ENCODE assay signal across 36 cellular contexts in the genomic region with DNA sequence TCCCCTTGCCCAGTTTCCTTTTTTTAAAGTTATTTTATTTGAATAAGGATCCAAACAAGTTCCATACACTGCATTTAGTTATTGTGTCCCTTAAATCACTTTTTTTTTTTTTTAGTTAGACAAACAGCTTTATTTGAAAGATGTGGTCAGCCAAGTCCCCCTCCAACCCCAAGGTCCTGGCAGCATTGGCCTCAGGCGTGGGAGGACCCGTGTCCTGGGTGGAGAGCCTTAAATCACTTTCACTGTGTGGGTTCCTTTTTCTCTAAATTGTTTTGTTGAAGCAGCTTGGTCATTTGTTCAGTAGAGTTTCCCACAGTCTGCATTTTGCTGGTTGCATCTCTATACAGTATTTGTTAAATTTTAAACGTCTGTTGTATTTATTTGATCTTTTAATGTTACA. TPM values are rescaled to one million over a fixed set of nuclear protein-coding genes. Genes with fewer than 3 reads are reported as not detected.
"Had no signal": no experiment of that assay in that cellular context is flagged by ENCODE, and none has a peak within 500 bp of the region (broad histone marks: within the 10 kb centered on the region; RNA-seq: fewer than 3 reads in every experiment).

No MANE protein-coding gene starts in this region.

- ATAC-seq: activated CD4-positive, CD25-positive, alpha-beta regulatory T cell treated with anti-CD3 and anti-CD28 coated beads, Interleukin-2, amount 50 U/mL, for 24 hours; effector memory CD8-positive, alpha-beta T cell; heart left ventricle; left lobe of liver; lower lobe of right lung; natural killer cell; sciatic nerve; stimulated activated effector memory CD8-positive, alpha-beta T cell treated with anti-CD3 and anti-CD28 coated beads, Interleukin-12 subunit alpha, Interleukin-12 subunit beta, amount 100 ng/mL, for 72 hours had no signal

- H3K27me3 ChIP-seq: brain microvascular endothelial cell, heart left ventricle, ovary had no signal

- H3K4me3 Mint-ChIP-seq: activated CD4-positive, alpha-beta memory T cell treated with anti-CD3 and anti-CD28 coated beads, Interleukin-2, amount 10 ng/mL, durations not matched to agents 7 days and 5 days; activated naive CD4-positive, alpha-beta T cell treated with anti-CD3 and anti-CD28 coated beads, Interleukin-2, amount 10 ng/mL, durations not matched to agents 7 days and 5 days; activated naive CD8-positive, alpha-beta T cell treated with anti-CD3 and anti-CD28 coated beads, Interleukin-2, amount 10 ng/mL, durations not matched to agents 7 days and 5 days; activated T-cell treated with anti-CD3 and anti-CD28 coated beads, Interleukin-2, amount 50 U/mL, for 24 hours; effector memory CD8-positive, alpha-beta T cell; immature natural killer cell; natural killer cell; stimulated activated effector memory CD8-positive, alpha-beta T cell treated with anti-CD3 and anti-CD28 coated beads, Interleukin-12 subunit alpha, Interleukin-12 subunit beta, amount 100 ng/mL, for 72 hours; stimulated activated naive CD8-positive, alpha-beta T cell treated with anti-CD3 and anti-CD28 coated beads, Interleukin-15, Interleukin-2, amounts not matched to agents 100 ng/mL and 50 ng/mL, for 24 hours; type B pancreatic cell had no signal

- DNase-seq: activated CD4-positive, alpha-beta memory T cell treated with anti-CD3 and anti-CD28 coated beads, Interleukin-2, amount 10 ng/mL, durations not matched to agents 7 days and 5 days; activated CD4-positive, alpha-beta T cell treated with anti-CD3 and anti-CD28 coated beads for 48 hours; activated CD8-positive, alpha-beta memory T cell treated with anti-CD3 and anti-CD28 coated beads, Interleukin-2, amount 50 U/mL, for 48 hours; activated gamma-delta T cell; activated naive CD4-positive, alpha-beta T cell treated with anti-CD3 and anti-CD28 coated beads, Interleukin-2, amount 10 ng/mL, durations not matched to agents 7 days and 5 days; activated naive CD8-positive, alpha-beta T cell treated with anti-CD3 and anti-CD28 coated beads, Interleukin-2, amount 10 ng/mL, durations not matched to agents 7 days and 5 days; activated T-cell treated with anti-CD3 and anti-CD28 coated beads, Interleukin-2, amount 50 U/mL, for 24 hours; brain microvascular endothelial cell; cortex of kidney; effector memory CD8-positive, alpha-beta T cell; foreskin fibroblast; heart left ventricle; hypothalamus; immature natural killer cell; kidney; lower lobe of right lung; mesenchymal stem cell; natural killer cell; ovary; stimulated activated CD4-positive, alpha-beta T cell treated with anti-CD3 and anti-CD28 coated beads, Interleukin-4, amount 100 ng/mL, for 24 hours; T-helper 9 cell; WERI-Rb-1 had no signal

- H3K27ac Mint-ChIP-seq: activated CD4-positive, alpha-beta memory T cell treated with anti-CD3 and anti-CD28 coated beads, Interleukin-2, amount 10 ng/mL, durations not matched to agents 7 days and 5 days; activated naive CD4-positive, alpha-beta T cell treated with anti-CD3 and anti-CD28 coated beads, Interleukin-2, amount 10 ng/mL, durations not matched to agents 7 days and 5 days; activated naive CD8-positive, alpha-beta T cell treated with anti-CD3 and anti-CD28 coated beads, Interleukin-2, amount 10 ng/mL, durations not matched to agents 7 days and 5 days; activated T-cell treated with anti-CD3 and anti-CD28 coated beads, Interleukin-2, amount 50 U/mL, for 24 hours; effector memory CD8-positive, alpha-beta T cell; immature natural killer cell; natural killer cell; progenitor cell of endocrine pancreas; stimulated activated effector memory CD8-positive, alpha-beta T cell treated with anti-CD3 and anti-CD28 coated beads, Interleukin-12 subunit alpha, Interleukin-12 subunit beta, amount 100 ng/mL, for 72 hours; stimulated activated naive CD8-positive, alpha-beta T cell treated with anti-CD3 and anti-CD28 coated beads, Interleukin-15, Interleukin-2, amounts not matched to agents 100 ng/mL and 50 ng/mL, for 24 hours; type B pancreatic cell had no signal

- FAIRE-seq: astrocyte, endothelial cell of umbilical vein, kidney had no signal

- H3K27ac ChIP-seq: brain microvascular endothelial cell, heart left ventricle, lower lobe of right lung, ovary, skin epidermis, thoracic aorta, WERI-Rb-1 had no signal

- H3K36me3 ChIP-seq: brain microvascular endothelial cell, heart left ventricle, lower lobe of right lung, ovary, thoracic aorta, WERI-Rb-1 had no signal

- H3K4me3 ChIP-seq: heart left ventricle, lower lobe of right lung, ovary, skin epidermis, thoracic aorta had no signal

- H3K9me3 ChIP-seq: heart left ventricle, lower lobe of right lung, ovary, thoracic aorta had no signal

- H3K27me3 Mint-ChIP-seq: activated CD4-positive, alpha-beta memory T cell treated with anti-CD3 and anti-CD28 coated beads, Interleukin-2, amount 10 ng/mL, durations not matched to agents 7 days and 5 days; activated naive CD4-positive, alpha-beta T cell treated with anti-CD3 and anti-CD28 coated beads, Interleukin-2, amount 10 ng/mL, durations not matched to agents 7 days and 5 days; activated naive CD8-positive, alpha-beta T cell treated with anti-CD3 and anti-CD28 coated beads, Interleukin-2, amount 10 ng/mL, durations not matched to agents 7 days and 5 days; activated T-cell treated with anti-CD3 and anti-CD28 coated beads, Interleukin-2, amount 50 U/mL, for 24 hours; effector memory CD8-positive, alpha-beta T cell; progenitor cell of endocrine pancreas; stimulated activated naive CD8-positive, alpha-beta T cell treated with anti-CD3 and anti-CD28 coated beads, Interleukin-15, Interleukin-2, amounts not matched to agents 100 ng/mL and 50 ng/mL, for 24 hours; type B pancreatic cell had no signal

- H3K9me3 Mint-ChIP-seq: activated CD4-positive, alpha-beta memory T cell treated with anti-CD3 and anti-CD28 coated beads, Interleukin-2, amount 10 ng/mL, durations not matched to agents 7 days and 5 days; activated naive CD4-positive, alpha-beta T cell treated with anti-CD3 and anti-CD28 coated beads, Interleukin-2, amount 10 ng/mL, durations not matched to agents 7 days and 5 days; activated T-cell treated with anti-CD3 and anti-CD28 coated beads, Interleukin-2, amount 50 U/mL, for 24 hours; effector memory CD8-positive, alpha-beta T cell; immature natural killer cell; natural killer cell; stimulated activated effector memory CD8-positive, alpha-beta T cell treated with anti-CD3 and anti-CD28 coated beads, Interleukin-12 subunit alpha, Interleukin-12 subunit beta, amount 100 ng/mL, for 72 hours; stimulated activated naive CD8-positive, alpha-beta T cell treated with anti-CD3 and anti-CD28 coated beads, Interleukin-15, Interleukin-2, amounts not matched to agents 100 ng/mL and 50 ng/mL, for 24 hours; type B pancreatic cell had no signal

RNA-seq across cellular contexts. Expression of gene PRPH2, which starts 28.7 kb away (rescaled TPM):
- total RNA-seq: activated CD4-positive, alpha-beta memory T cell treated with anti-CD3 and anti-CD28 coated beads, Interleukin-2, amount 10 ng/mL, durations not matched to agents 7 days and 5 days; astrocyte; chondrocyte; left lobe of liver; mononuclear cell; progenitor cell of endocrine pancreas; T-helper 1 cell treated with Interleukin-12 subunit alpha and Interleukin-12 subunit beta and Interleukin-4 antibody, amounts not matched to agents 30 ng/mL and 1 ng/mL, for 36 hours had no signal
